8 cellular contexts compared by ENCODE assay signal in genomic region chr7:30225863-30226361, GRCh38. TPM values are rescaled to one million over a fixed set of nuclear protein-coding genes. Genes with fewer than 3 reads are reported as not detected.
A peak's percentile ranks its signal among the peaks of the same experiment; 100 is the strongest.
DNase-seq lines count a peak whose midpoint lies in the region; ATAC-seq, FAIRE-seq and TF ChIP-seq lines count a peak whose summit lies in the region.

No MANE protein-coding gene starts in this region.

- no peak for TF ChIP-seq CTCF in brain microvascular endothelial cell (IDR thresholded peaks at IDR 0.05; ENCODE audit: low read depth, low read length, missing control alignments)
- TF ChIP-seq CTCF in HepG2 (CRISPR knock-in tag; IDR thresholded peaks at IDR 0.05), result no peak
- no peak for TF ChIP-seq CTCF in suprapubic skin (IDR thresholded peaks at IDR 0.05)
- no peak for TF ChIP-seq CTCF in A673 (conservative IDR thresholded peaks at IDR 0.05; ENCODE audit: low read depth, low read length)

- peak overlapping the region; percentile 82 for H3K4me2 ChIP-seq in HepG2 (ENCODE audit: low read depth, low read length)

- WGBS in HepG2 (ENCODE audit: low lambda C conversion rate), result 56% methylated on average over 3 of the region's 3 CpGs
- 47% methylated on average over 3 of the region's 3 CpGs for WGBS in suprapubic skin

- POLR2A ChIA-PET in HepG2 (lab: Yijun Ruan, JAX), result interaction anchor here (1.2 kb wide), 1 partner anchor 29 kb away, joined by 3 read pairs; no protein-coding TSS in a partner anchor
- POLR2A ChIA-PET in A673 (lab: Charles Lee; ENCODE audit: low non-redundant PET), result no interaction called here

- no peak for TF ChIP-seq POLR2A in HepG2 (IDR thresholded peaks at IDR 0.05; ENCODE audit: insufficient read depth in 1 of 2, low read depth in 2 of 2, low read length in 2 of 2)
- TF ChIP-seq POLR2A in suprapubic skin (IDR thresholded peaks at IDR 0.05), result no peak

- no peak overlapping the region for H3K9ac ChIP-seq in HepG2 (ENCODE audit: insufficient read depth, low read depth, low read length)

- FAIRE-seq in HepG2 (lab: Jason Lieb, UNC), result no peak

- TF ChIP-seq EP300 in HepG2 (IDR thresholded peaks at IDR 0.05; ENCODE audit: low read depth in 2 of 2, low read length in 2 of 2) (no peak), HepG2 (CRISPR knock-in tag; IDR thresholded peaks at IDR 0.05; ENCODE audit: borderline replicate concordance) (no peak), suprapubic skin (IDR thresholded peaks at IDR 0.05) (no peak)

- H3K36me3 ChIP-seq in brain microvascular endothelial cell (replicated peaks), result no peaks in the 10 kb centered on the region
- H3K36me3 ChIP-seq in HepG2 (replicated peaks in 1 of 2; ENCODE audit: control insufficient read depth in 1 of 2, insufficient read depth in 2 of 2, low read length in 2 of 2), result no peaks in the 10 kb centered on the region
- H3K36me3 ChIP-seq in suprapubic skin, result no peaks in the 10 kb centered on the region
- H3K36me3 ChIP-seq in A673 (ENCODE audit: insufficient read depth, low read length, poor library complexity, severe bottlenecking), result no peaks in the 10 kb centered on the region

- in situ Hi-C loops in brain microvascular endothelial cell (cut with HindIII; ENCODE audit: low pct_ligation_motif_present, low sequenced_read_pairs) (no loop called here), HepG2 (cut with HindIII; ENCODE audit: extremely low pct_ligation_motif_present, low pct_unique_long_range_greater_than_20kb) (no loop called here)

- CTCF ChIA-PET in HepG2 (lab: Yijun Ruan, JAX; ENCODE audit: low intra/inter-chr PET ratio, low total read pairs) (interaction anchor here (0.9 to 2.5 kb wide), 2 partner anchors 50 to 187 kb away, joined by 3 to 24 read pairs; no protein-coding TSS in a partner anchor), A673 (lab: Charles Lee) (no interaction called here)

- no peak for TF ChIP-seq RAD21 in HepG2 (CRISPR knock-in tag; IDR thresholded peaks at IDR 0.05)

- H3K9me3 ChIP-seq in HepG2 (ENCODE audit: low read length) (no peaks in the 10 kb centered on the region), suprapubic skin (no peaks in the 10 kb centered on the region), A673 (ENCODE audit: low read depth, low read length, poor library complexity, severe bottlenecking) (no peaks in the 10 kb centered on the region)

- ATAC-seq in GM19372 (IDR thresholded peaks at IDR 0.05; ENCODE audit: low read depth, unreplicated experiment) (peak; percentile 65), HG03432 (IDR thresholded peaks at IDR 0.05; ENCODE audit: unreplicated experiment) (peak; percentile 84), HepG2 (peak; percentile 23; the same call in 1 of the 3 replicates)

- H3K79me2 ChIP-seq in HepG2 (ENCODE audit: insufficient read depth, low read length), result no peaks in the 10 kb centered on the region

- intact Hi-C loops in HepG2 (cut with micrococcal nuclease; ENCODE audit: unreplicated experiment), result loop anchor here (2.0 to 5.0 kb wide), 4 partner anchors 29 to 187 kb away; no protein-coding TSS in a partner anchor
- intact Hi-C loops in A673 (cut with micrococcal nuclease; ENCODE audit: unreplicated experiment), result no loop called here

- H4K20me1 ChIP-seq in HepG2 (ENCODE audit: insufficient read depth, low read length), result no peaks in the 10 kb centered on the region

- BruUV-seq in HepG2 (replicated peaks; lab: Mats Ljungman, UMichigan) (no TSS peak), A673 (replicated peaks; lab: Mats Ljungman, UMichigan) (no TSS peak)

- no peak overlapping the region for H2AFZ ChIP-seq in HepG2 (ENCODE audit: low read length)

- H3K4me3 ChIP-seq in brain microvascular endothelial cell (ENCODE audit: low read depth, low read length) (no peak overlapping the region), HepG2 (replicated peaks in 1 of 3; ENCODE audit: insufficient read depth in 1 of 3, low read depth in 2 of 3, low read length in 3 of 3) (peak overlapping the region in 1 of 3 experiments; percentile 60; a peak in 2 of 6 replicates), suprapubic skin (no peak overlapping the region), A673 (ENCODE audit: low read depth, low read length, poor library complexity, severe bottlenecking) (no peak overlapping the region)

- peaks cover 17% of the 10 kb centered on the region for H3K4me1 ChIP-seq in HepG2 (ENCODE audit: insufficient read depth, low read length)
- H3K4me1 ChIP-seq in suprapubic skin, result peaks cover 24% of the 10 kb centered on the region
- H3K4me1 ChIP-seq in A673 (ENCODE audit: insufficient read depth, low read length, poor library complexity, severe bottlenecking), result no peaks in the 10 kb centered on the region

- H3K27me3 ChIP-seq in brain microvascular endothelial cell (replicated peaks), result no peaks in the 10 kb centered on the region
- no peaks in the 10 kb centered on the region for H3K27me3 ChIP-seq in HepG2 (ENCODE audit: control insufficient read depth in 1 of 2, insufficient read depth in 2 of 2, low read length in 2 of 2)
- no peaks in the 10 kb centered on the region for H3K27me3 ChIP-seq in suprapubic skin
- no peaks in the 10 kb centered on the region for H3K27me3 ChIP-seq in A673 (replicated peaks; ENCODE audit: insufficient read depth, low read depth, low read length, poor library complexity)

- DNase-seq in COR-L47 (lab: John Stamatoyannopoulos, UW) (peak; percentile 24), NCI-H345 treated with DMSO at 0.1 percent for 48 hours (lab: John Stamatoyannopoulos, UW; ENCODE audit: unreplicated experiment) (peak; percentile 33), brain microvascular endothelial cell (peak; percentile 12), HepG2 (ENCODE audit: low spot score) (no peak), suprapubic skin (ENCODE audit: low spot score in 2 of 2) (no peak), A673 (ENCODE audit: low spot score) (no peak)

- H3K27ac ChIP-seq in brain microvascular endothelial cell (no peak overlapping the region), HepG2 (ENCODE audit: extremely low read length, insufficient read depth, low read length) (no peak overlapping the region), suprapubic skin (peak overlapping the region; percentile 67), A673 (ENCODE audit: low read depth, low read length, poor library complexity, severe bottlenecking) (no peak overlapping the region)

TF ChIP-seq in HepG2, 621 proteins besides CTCF, POLR2A, EP300 and RAD21 (continues in another document):
- TF ChIP-seq ZNF275 (CRISPR knock-in tag; IDR thresholded peaks at IDR 0.05; ENCODE audit: borderline replicate concordance) (no peak), HIVEP1 (CRISPR knock-in tag; IDR thresholded peaks at IDR 0.05) (no peak), ATF7-NPFF (CRISPR knock-in tag; IDR thresholded peaks at IDR 0.05; ENCODE audit: low read depth) (no peak), PHF20 (CRISPR knock-in tag; IDR thresholded peaks at IDR 0.05) (no peak), ZNF562 (CRISPR knock-in tag; IDR thresholded peaks at IDR 0.05; ENCODE audit: borderline replicate concordance) (no peak), RXRB (CRISPR knock-in tag; IDR thresholded peaks at IDR 0.05; ENCODE audit: borderline replicate concordance) (no peak)

RNA-seq across cellular contexts. Expression of gene ZNRF2, which starts 58.5 kb away (rescaled TPM):
- total RNA-seq in HepG2 (2016; rRNA removed; fragmentation: Illumina TruSeq; extraction: Trizol) (6.9 and 7.7 TPM in 2 replicates), suprapubic skin (10 to 100 TPM; 23.8 to 39.3 (median 34.6) TPM), A673 (2021) (7.9 and 8.1 TPM in 2 replicates)
- total RNA-seq in HepG2 (2016; cell fraction: cytosol; rRNA removed; fragmentation: Illumina TruSeq; extraction: Trizol; ENCODE audit: low read depth), result 3.0 and 3.2 TPM in 2 replicates
- 7.3 and 7.6 TPM in 2 replicates for total RNA-seq in HepG2 (2016; cell fraction: insoluble cytoplasmic fraction; rRNA removed; fragmentation: Illumina TruSeq; extraction: Trizol)
- total RNA-seq in HepG2 (2016; cell fraction: membrane; rRNA removed; fragmentation: Illumina TruSeq; extraction: Trizol), result 6.7 and 7.1 TPM in 2 replicates
- total RNA-seq in HepG2 (2016; cell fraction: nucleus; rRNA removed; fragmentation: Illumina TruSeq; extraction: Trizol), result 13.5 and 14.4 TPM in 2 replicates
- 2.6 and 3.5 TPM in 2 replicates for polyA plus RNA-seq in HepG2 (2011; rRNA removed)
- 1.8 and 2.3 TPM in 2 replicates for polyA plus RNA-seq in HepG2 (2011; cell fraction: cytosol; rRNA removed)
- polyA plus RNA-seq in HepG2 (2011; cell fraction: nucleus; rRNA removed), result 3.4 TPM in 2 replicates
- polyA plus RNA-seq in HepG2 (2012), result 3.9 and 4.5 TPM in 2 replicates
- polyA plus RNA-seq in HepG2 (2016; cell fraction: cytosol; fragmentation: Illumina TruSeq; extraction: Trizol; ENCODE audit: low read depth), result 2.5 and 2.9 TPM in 2 replicates
- 8.1 and 8.6 TPM in 2 replicates for polyA plus RNA-seq in HepG2 (2016; cell fraction: insoluble cytoplasmic fraction; fragmentation: Illumina TruSeq; extraction: Trizol; ENCODE audit: low read depth)
- 5.2 and 5.5 TPM in 2 replicates for polyA plus RNA-seq in HepG2 (2016; cell fraction: membrane; fragmentation: Illumina TruSeq; extraction: Trizol; ENCODE audit: low read depth)
- polyA plus RNA-seq in HepG2 (2016; cell fraction: nucleus; fragmentation: Illumina TruSeq; extraction: Trizol; ENCODE audit: insufficient read depth, low read depth), result 7.3 and 7.8 TPM in 2 replicates
- polyA minus RNA-seq in HepG2 (2011; rRNA and poly(A)+ RNA removed; ENCODE audit: low replicate concordance), result 1.5 and 1.9 TPM in 2 replicates
- polyA minus RNA-seq in HepG2 (2011; cell fraction: cytosol; rRNA and poly(A)+ RNA removed), result 5.7 and 6.2 TPM in 2 replicates
- polyA minus RNA-seq in HepG2 (2011; cell fraction: nucleus; rRNA and poly(A)+ RNA removed), result 21.9 and 25.9 TPM in 2 replicates

Comparison
In these comparisons a context has a peak if more than half of its experiments do, and no peak if none do; other contexts are left out.
1. DNase-seq: peak in COR-L47 (single experiment), NCI-H345 treated with DMSO at 0.1 percent for 48 hours (single experiment) and brain microvascular endothelial cell (single experiment); none in HepG2 (single experiment), suprapubic skin (0 of 2) and A673 (single experiment).
2. ATAC-seq: peak in every context shown above with its lines; median percentile 84 in HG03432; 65 in GM19372; 23 in HepG2.